In genomic region chr16:14502256-14502875, GRCh38 we compare ENCODE assay signal across 9 cellular contexts.
DNase-seq lines count a peak whose midpoint lies in the region; TF ChIP-seq lines count a peak whose summit lies in the region.
"Had no signal": no experiment of that assay in that cellular context is flagged by ENCODE, and none has a peak within 500 bp of the region (broad histone marks: within the 10 kb centered on the region; RNA-seq: fewer than 3 reads in every experiment).

No MANE protein-coding gene starts in this region.

- CTCF ChIA-PET in AG04450 (lab: Charles Lee) (interaction anchor here (2.0 kb wide), 1 partner anchor 583 kb away, joined by 7 read pairs; the partner anchor contains the start of gene ERCC4), PC-9 (lab: Charles Lee) (interaction anchor here (1.0 kb wide), 1 partner anchor 25 kb away, joined by 3 read pairs; no protein-coding TSS in a partner anchor)

- TF ChIP-seq EP300 in esophagus muscularis mucosa (IDR thresholded peaks at IDR 0.05) = no peak

- H3K4me3 Mint-ChIP-seq in progenitor cell of endocrine pancreas (ENCODE audit: low read depth) = no peak overlapping the region
- H3K4me3 Mint-ChIP-seq: CD8-positive, alpha-beta T cell had no signal

- TF ChIP-seq CTCF in AG04450 (IDR thresholded peaks at IDR 0.05; ENCODE audit: low read depth, low read length) = no peak
- no peak for TF ChIP-seq CTCF in PC-9 (conservative IDR thresholded peaks at IDR 0.05)
- TF ChIP-seq CTCF in esophagus muscularis mucosa (IDR thresholded peaks at IDR 0.05) = no peak
- TF ChIP-seq CTCF in progenitor cell of endocrine pancreas (IDR thresholded peaks at IDR 0.05; ENCODE audit: unreplicated experiment) = no peak

- H2AFZ ChIP-seq in PC-9 = no peak overlapping the region

- H3K27ac ChIP-seq in AG04450 (ENCODE audit: low read depth, low read length) (peak overlapping the region; percentile 93), PC-9 (peak overlapping the region; percentile 98), esophagus muscularis mucosa (replicated peaks in 1 of 4) (peak overlapping the region; percentile 60 to 80 (median 72))

- 77% methylated on average over 4 of the region's 4 CpGs for WGBS in esophagus muscularis mucosa

- peaks cover 68% of the 10 kb centered on the region for H3F3A ChIP-seq in PC-9 (ENCODE audit: insufficient read depth, low read depth)

- peaks cover 93% of the 10 kb centered on the region for H3K4me1 ChIP-seq in PC-9 (replicated peaks; ENCODE audit: insufficient read depth)
- peaks cover 33 to 57% (median 44%) of the 10 kb centered on the region in 4 donors for H3K4me1 ChIP-seq in esophagus muscularis mucosa

- H3K9me3 Mint-ChIP-seq in progenitor cell of endocrine pancreas (ENCODE audit: low read depth) = no peaks in the 10 kb centered on the region
- H3K9me3 Mint-ChIP-seq: CD8-positive, alpha-beta T cell had no signal

- H3K4me3 ChIP-seq in AG04450 (ENCODE audit: low read depth, low read length) = no peak overlapping the region
- no peak overlapping the region for H3K4me3 ChIP-seq in PC-9
- no peak overlapping the region for H3K4me3 ChIP-seq in esophagus muscularis mucosa

- POLR2A ChIA-PET in AG04450 (lab: Yijun Ruan, JAX) = interaction anchor here (1.0 to 2.0 kb wide), 5 partner anchors 16 to 217 kb away, joined by 3 to 14 read pairs (median 4); no protein-coding TSS in a partner anchor
- POLR2A ChIA-PET in PC-9 (lab: Charles Lee; ENCODE audit: unreplicated experiment) = interaction anchor here (0.5 kb wide), 1 partner anchor 11 kb away, joined by 3 read pairs; no protein-coding TSS in a partner anchor

- peak overlapping the region; percentile 93 for H3K27ac Mint-ChIP-seq in progenitor cell of endocrine pancreas
- H3K27ac Mint-ChIP-seq: CD8-positive, alpha-beta T cell had no signal

- peak overlapping the region; percentile 62 for H3K4me2 ChIP-seq in PC-9

- H3K9me2 ChIP-seq in PC-9 (ENCODE audit: insufficient read depth) = no peaks in the 10 kb centered on the region

- no peaks in the 10 kb centered on the region for H3K36me3 Mint-ChIP-seq in progenitor cell of endocrine pancreas (ENCODE audit: insufficient read depth)

- H3K27me3 ChIP-seq in AG04450 (ENCODE audit: control insufficient read depth, insufficient read depth, low read length) (no peaks in the 10 kb centered on the region), PC-9 (ENCODE audit: insufficient read depth, low read depth) (no peaks in the 10 kb centered on the region), esophagus muscularis mucosa (no peaks in the 10 kb centered on the region)

- H3K4me1 Mint-ChIP-seq in progenitor cell of endocrine pancreas (ENCODE audit: low read depth) = peaks cover 51% of the 10 kb centered on the region

- H3K79me2 ChIP-seq in PC-9 (ENCODE audit: low read depth) = peaks cover 43% of the 10 kb centered on the region

- no peaks in the 10 kb centered on the region for H4K20me1 ChIP-seq in PC-9 (ENCODE audit: insufficient read depth)

- TF ChIP-seq POLR2A in esophagus muscularis mucosa (IDR thresholded peaks at IDR 0.05; ENCODE audit: low read depth) = no peak

- DNase-seq in AG04450 (ENCODE audit: low read depth, low spot score) (no peak), PC-9 (peak in 1 of 2 experiments; percentile 58), esophagus muscularis mucosa (ENCODE audit: extremely low spot score) (peak; percentile 81), progenitor cell of endocrine pancreas (ENCODE audit: low spot score, unreplicated experiment) (no peak), KG1 (lab: John Stamatoyannopoulos, UW) (no peak), NCI-H146 (lab: John Stamatoyannopoulos, UW) (no peak), A172 (ENCODE audit: low spot score) (no peak), SHP77 treated with DMSO at 0.1 percent for 48 hours (lab: John Stamatoyannopoulos, UW) (no peak)
- DNase-seq: CD8-positive, alpha-beta T cell had no signal

- H3K36me3 ChIP-seq in PC-9 (ENCODE audit: low read depth) = no peaks in the 10 kb centered on the region; the same call in 1 of the 2 replicates
- no peaks in the 10 kb centered on the region for H3K36me3 ChIP-seq in esophagus muscularis mucosa

- H3K9me3 ChIP-seq in AG04450 (ENCODE audit: control insufficient read depth, insufficient read depth, low read length) = no peaks in the 10 kb centered on the region
- H3K9me3 ChIP-seq in PC-9 (ENCODE audit: insufficient read depth, low read depth) = no peaks in the 10 kb centered on the region
- H3K9me3 ChIP-seq in esophagus muscularis mucosa = no peaks in the 10 kb centered on the region

- BruUV-seq in PC-9 (replicated peaks; lab: Mats Ljungman, UMichigan) = TSS peak; percentile 17

- intact Hi-C loops in PC-9 (cut with micrococcal nuclease; ENCODE audit: unreplicated experiment) = no loop called here
- intact Hi-C loops in esophagus muscularis mucosa (cut with DNase I) = no loop called here

- no peaks in the 10 kb centered on the region for H3K27me3 Mint-ChIP-seq in progenitor cell of endocrine pancreas
